ENCODE assay signal across 36 cellular contexts in genomic region chr9:30410273-30410672, GRCh38.
"Had no signal": no experiment of that assay in that cellular context is flagged by ENCODE, and none has a peak within 500 bp of the region (broad histone marks: within the 10 kb centered on the region; RNA-seq: fewer than 3 reads in every experiment).

No MANE protein-coding gene starts in this region.

- H3K27ac ChIP-seq: adrenal gland, body of pancreas, brain microvascular endothelial cell, breast epithelium, VCaP had no signal

- H3K36me3 ChIP-seq: adrenal gland, brain microvascular endothelial cell, breast epithelium had no signal

- H3K9me3 ChIP-seq: body of pancreas had no signal

- H3K27me3 ChIP-seq: adrenal gland, body of pancreas, brain microvascular endothelial cell, breast epithelium had no signal

- H3K36me3 Mint-ChIP-seq: activated CD4-positive, alpha-beta memory T cell treated with anti-CD3 and anti-CD28 coated beads for 36 hours; activated naive CD8-positive, alpha-beta T cell treated with anti-CD3 and anti-CD28 coated beads for 36 hours had no signal

- H3K27ac Mint-ChIP-seq: activated CD4-positive, alpha-beta memory T cell treated with anti-CD3 and anti-CD28 coated beads for 36 hours; activated CD4-positive, alpha-beta T cell treated with anti-CD3 and anti-CD28 coated beads for 36 hours; activated CD8-positive, alpha-beta T cell treated with anti-CD3 and anti-CD28 coated beads for 36 hours; activated naive CD4-positive, alpha-beta T cell treated with anti-CD3 and anti-CD28 coated beads for 36 hours; activated naive CD4-positive, alpha-beta T cell treated with anti-CD3 and anti-CD28 coated beads, Interleukin-2, amount 50 U/mL, for 72 hours; activated naive CD8-positive, alpha-beta T cell treated with anti-CD3 and anti-CD28 coated beads for 36 hours; activated T-cell treated with anti-CD3 and anti-CD28 coated beads, Interleukin-2, amount 50 U/mL, for 72 hours; activated T-helper 1 cell treated with anti-CD3 and anti-CD28 coated beads, Interleukin-12 subunit alpha, Interleukin-12 subunit beta, Interleukin-2, Interleukin-4 antibody, amounts not matched to agents 30 ng/mL and 10 ng/mL and 1 ng/mL, durations not matched to agents 14 hours and 24 hours and 36 hours; activated T-helper 17 cell treated with anti-CD3 and anti-CD28 coated beads, Interleukin-2, amount 50 U/mL, for 72 hours; T-helper 1 cell treated with Interleukin-12 subunit alpha and Interleukin-12 subunit beta and Interleukin-4 antibody, amounts not matched to agents 30 μg/mL and 1 μg/mL, for 36 hours; T-helper 2 cell treated with Interferon-gamma antibody and Interleukin-4, amounts not matched to agents 5 μg/mL and 100 μg/mL, for 36 hours had no signal

- DNase-seq: activated CD4-positive, alpha-beta memory T cell treated with anti-CD3 and anti-CD28 coated beads for 36 hours; activated CD4-positive, alpha-beta T cell treated with anti-CD3 and anti-CD28 coated beads for 1 hour; activated CD4-positive, alpha-beta T cell treated with anti-CD3 and anti-CD28 coated beads for 36 hours; activated CD4-positive, alpha-beta T cell treated with anti-CD3 and anti-CD28 coated beads for 48 hours; activated CD4-positive, alpha-beta T cell treated with anti-CD3 and anti-CD28 coated beads, Interleukin-2, amount 50 U/mL, for 1 hour; activated CD4-positive, alpha-beta T cell treated with anti-CD3 and anti-CD28 coated beads, Interleukin-2, amount 50 U/mL, for 4 hours; activated CD4-positive, CD25-positive, alpha-beta regulatory T cell; activated CD8-positive, alpha-beta memory T cell treated with anti-CD3 and anti-CD28 coated beads, Interleukin-2, amount 50 U/mL, for 4 hours; activated CD8-positive, alpha-beta T cell treated with anti-CD3 and anti-CD28 coated beads for 36 hours; activated effector memory CD4-positive, alpha-beta T cell treated with anti-CD3 and anti-CD28 coated beads, Interleukin-2, amount 50 U/mL, for 16 hours; activated gamma-delta T cell treated with Interleukin-2 at 50 U/mL for 16 hours; activated naive CD4-positive, alpha-beta T cell; activated naive CD4-positive, alpha-beta T cell treated with anti-CD3 and anti-CD28 coated beads for 36 hours; activated naive CD4-positive, alpha-beta T cell treated with anti-CD3 and anti-CD28 coated beads, Interleukin-2, amount 50 U/mL, for 16 hours; activated naive CD8-positive, alpha-beta T cell treated with anti-CD3 and anti-CD28 coated beads for 36 hours; activated T-cell treated with anti-CD3 and anti-CD28 coated beads for 4 hours; activated T-cell treated with anti-CD3 and anti-CD28 coated beads, Interleukin-2, amount 50 U/mL, for 1 hour; activated T-cell treated with anti-CD3 and anti-CD28 coated beads, Interleukin-2, amount 50 U/mL, for 4 hours; activated T-cell treated with anti-CD3 and anti-CD28 coated beads, Interleukin-2, amount 50 U/mL, for 72 hours; adrenal gland; amniotic stem cell; aorta; body of pancreas; brain microvascular endothelial cell; central memory CD4-positive, alpha-beta T cell; T-helper 1 cell; T-helper 2 cell; T-helper 9 cell had no signal

- H3K4me3 Mint-ChIP-seq: activated CD4-positive, alpha-beta memory T cell treated with anti-CD3 and anti-CD28 coated beads for 36 hours; activated CD4-positive, alpha-beta T cell treated with anti-CD3 and anti-CD28 coated beads for 36 hours; activated CD8-positive, alpha-beta T cell treated with anti-CD3 and anti-CD28 coated beads for 36 hours; activated naive CD4-positive, alpha-beta T cell treated with anti-CD3 and anti-CD28 coated beads for 36 hours; activated naive CD8-positive, alpha-beta T cell treated with anti-CD3 and anti-CD28 coated beads for 36 hours; activated T-cell treated with anti-CD3 and anti-CD28 coated beads, Interleukin-2, amount 50 U/mL, for 4 hours; activated T-cell treated with anti-CD3 and anti-CD28 coated beads, Interleukin-2, amount 50 U/mL, for 72 hours; activated T-helper 1 cell treated with anti-CD3 and anti-CD28 coated beads, Interleukin-12 subunit alpha, Interleukin-12 subunit beta, Interleukin-2, Interleukin-4 antibody, amounts not matched to agents 30 ng/mL and 10 ng/mL and 1 ng/mL, durations not matched to agents 14 hours and 24 hours and 36 hours; activated T-helper 17 cell treated with anti-CD3 and anti-CD28 coated beads, Interleukin-2, amount 50 U/mL, for 72 hours; T-helper 1 cell treated with Interleukin-12 subunit alpha and Interleukin-12 subunit beta and Interleukin-4 antibody, amounts not matched to agents 30 μg/mL and 1 μg/mL, for 36 hours; T-helper 2 cell treated with Interferon-gamma antibody and Interleukin-4, amounts not matched to agents 5 μg/mL and 100 μg/mL, for 36 hours had no signal

- H3K4me1 Mint-ChIP-seq: activated CD4-positive, alpha-beta T cell treated with anti-CD3 and anti-CD28 coated beads for 36 hours; activated naive CD8-positive, alpha-beta T cell treated with anti-CD3 and anti-CD28 coated beads for 36 hours; activated T-helper 17 cell treated with anti-CD3 and anti-CD28 coated beads, Interleukin-2, amount 50 U/mL, for 72 hours had no signal

- H3K4me1 ChIP-seq: adrenal gland, body of pancreas, breast epithelium had no signal

- H3K27me3 Mint-ChIP-seq: activated CD4-positive, alpha-beta memory T cell treated with anti-CD3 and anti-CD28 coated beads for 36 hours; activated CD4-positive, alpha-beta T cell treated with anti-CD3 and anti-CD28 coated beads for 36 hours; activated CD8-positive, alpha-beta T cell treated with anti-CD3 and anti-CD28 coated beads for 36 hours; activated naive CD8-positive, alpha-beta T cell treated with anti-CD3 and anti-CD28 coated beads for 36 hours; activated T-helper 17 cell treated with anti-CD3 and anti-CD28 coated beads, Interleukin-2, amount 50 U/mL, for 72 hours had no signal

- H3K4me3 ChIP-seq: adrenal gland, body of pancreas, breast epithelium had no signal

- ATAC-seq: activated CD4-positive, alpha-beta T cell treated with anti-CD3 and anti-CD28 coated beads for 36 hours; activated CD4-positive, CD25-positive, alpha-beta regulatory T cell treated with anti-CD3 and anti-CD28 coated beads, Interleukin-2, amount 50 U/mL, for 24 hours; activated CD8-positive, alpha-beta T cell treated with anti-CD3 and anti-CD28 coated beads for 36 hours; activated naive CD4-positive, alpha-beta T cell treated with anti-CD3 and anti-CD28 coated beads, Interleukin-2, amount 50 U/mL, for 72 hours; activated T-cell treated with anti-CD3 and anti-CD28 coated beads, Interleukin-2, amount 50 U/mL, for 4 hours; activated T-cell treated with anti-CD3 and anti-CD28 coated beads, Interleukin-2, amount 50 U/mL, for 72 hours; activated T-helper 17 cell treated with anti-CD3 and anti-CD28 coated beads, Interleukin-2, amount 50 U/mL, for 72 hours; body of pancreas had no signal
